In the genomic region with DNA sequence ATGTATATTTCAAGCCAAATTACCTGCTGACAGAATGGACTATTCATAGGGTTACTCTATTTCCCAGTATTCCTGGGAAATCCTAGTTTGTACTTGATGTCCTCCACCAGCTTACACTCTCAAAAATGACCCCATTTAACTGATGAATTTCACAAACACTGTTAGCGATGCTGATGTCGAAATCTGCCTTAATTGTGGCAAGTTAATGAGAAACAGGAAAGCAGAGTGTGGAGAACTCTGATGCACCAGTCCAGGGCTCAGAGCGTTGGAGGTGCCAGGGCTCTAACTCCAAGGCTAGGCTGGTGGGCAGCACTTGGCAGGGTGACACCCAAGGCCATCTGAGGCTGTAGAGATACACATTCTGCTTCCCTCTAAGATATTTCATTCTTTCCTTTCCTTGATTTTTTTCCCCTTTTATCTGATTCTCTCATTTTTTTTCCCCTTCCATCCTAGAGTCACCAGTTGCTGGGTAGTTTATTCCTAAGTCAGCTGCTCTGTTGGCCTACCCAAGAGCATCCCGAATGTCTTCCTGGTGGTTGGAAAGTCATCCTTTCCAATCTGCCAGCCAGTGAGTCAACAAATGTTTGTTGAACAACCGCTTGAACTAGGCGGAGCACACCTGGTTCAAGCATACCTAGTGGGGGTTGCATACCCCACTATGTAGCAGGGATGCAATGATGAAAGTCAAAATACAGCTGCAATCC, we compare ENCODE assay signal across 17 cellular contexts.
"Had no signal": no experiment of that assay in that cellular context is flagged by ENCODE, and none has a peak within 500 bp of the region (broad histone marks: within the 10 kb centered on the region; RNA-seq: fewer than 3 reads in every experiment).

No MANE protein-coding gene starts in this region.

- H3K4me3 ChIP-seq: left lung, neural progenitor cell, sigmoid colon, spleen, stomach, thoracic aorta had no signal

- H3K9ac ChIP-seq: neural progenitor cell had no signal

- FAIRE-seq: keratinocyte had no signal

- H3K36me3 ChIP-seq: brain microvascular endothelial cell, left lung, neural progenitor cell, sigmoid colon, spleen, stomach, thoracic aorta had no signal

- H3K4me2 ChIP-seq: neural progenitor cell had no signal

- DNase-seq: activated CD4-positive, alpha-beta T cell treated with anti-CD3 and anti-CD28 coated beads, Interleukin-2, amount 50 U/mL, for 1 hour; activated CD8-positive, alpha-beta memory T cell treated with anti-CD3 and anti-CD28 coated beads for 24 hours; activated naive CD8-positive, alpha-beta T cell treated with anti-CD3 and anti-CD28 coated beads, Interleukin-2, amount 10 ng/mL, durations not matched to agents 7 days and 5 days; anterior cingulate cortex; brain microvascular endothelial cell; cortex of kidney; effector memory CD4-positive, alpha-beta T cell; hippocampal formation; left lung; naive B cell; sigmoid colon; spleen; stomach had no signal

- H3K27ac ChIP-seq: brain microvascular endothelial cell, epithelial cell of prostate, left lung, neural progenitor cell, sigmoid colon, spleen, stomach, thoracic aorta had no signal

- H3K27me3 ChIP-seq: brain microvascular endothelial cell, left lung, neural progenitor cell, sigmoid colon, spleen, stomach had no signal

- ATAC-seq: left lung had no signal

- H3K4me1 ChIP-seq: left lung, neural progenitor cell, sigmoid colon, stomach had no signal

- H2AFZ ChIP-seq: neural progenitor cell had no signal

- H3K9me3 ChIP-seq: left lung, sigmoid colon, spleen, stomach, thoracic aorta had no signal
